8 cellular contexts compared by ENCODE assay signal in genomic region chr1:23403735-23404486, GRCh38. TPM values are rescaled to one million over a fixed set of nuclear protein-coding genes. Genes with fewer than 3 reads are reported as not detected.
A peak's percentile ranks its signal among the peaks of the same experiment; 100 is the strongest.
DNase-seq lines count a peak whose midpoint lies in the region; ATAC-seq and TF ChIP-seq lines count a peak whose summit lies in the region.

No MANE protein-coding gene starts in this region.

- no peaks in the 10 kb centered on the region for H3K36me3 ChIP-seq in SU-DHL-6 (ENCODE audit: low read length)
- peaks cover 6% of the 10 kb centered on the region for H3K36me3 ChIP-seq in adipocyte (ENCODE audit: control insufficient read depth, insufficient read depth, low read length, severe bottlenecking)
- H3K36me3 ChIP-seq in transverse colon, result peaks cover 0 to 8% (median 3%) of the 10 kb centered on the region in 4 donors

- CTCF ChIA-PET in GM10248 (lab: Yijun Ruan, JAX), result interaction anchor here (0.7 to 3.7 kb wide), 25 partner anchors 9 to 432 kb away, joined by 3 to 31 read pairs (median 4); partner anchors contain the start of gene LACTBL1

- no peak overlapping the region for H2AFZ ChIP-seq in SU-DHL-6 (ENCODE audit: low read depth, low read length, severe bottlenecking)

- H3K27me3 ChIP-seq in SU-DHL-6 (ENCODE audit: low read length) (no peaks in the 10 kb centered on the region), adipocyte (replicated peaks; ENCODE audit: control insufficient read depth, insufficient read depth, low read length) (no peaks in the 10 kb centered on the region), transverse colon (no peaks in the 10 kb centered on the region)

- intact Hi-C loops in cardiac septum (cut with DNase I), result loop anchor here (2.0 to 5.0 kb wide), 3 partner anchors 35 to 122 kb away; partner anchors contain the start of genes HNRNPR and ZNF436
- intact Hi-C loops in transverse colon (cut with DNase I; ENCODE audit: low total_unique reads), result no loop called here

- TF ChIP-seq POLR2A in transverse colon (IDR thresholded peaks at IDR 0.05), result no peak

- DNase-seq in GM10248 (ENCODE audit: extremely low spot score), result peak; percentile 83
- peak; percentile 97 for DNase-seq in NCI-H128 (lab: John Stamatoyannopoulos, UW; ENCODE audit: unreplicated experiment)
- peak; percentile 92 for DNase-seq in adipocyte (ENCODE audit: low read depth)
- peak; percentile 94 for DNase-seq in cardiac septum (ENCODE audit: low spot score)
- DNase-seq in pons (ENCODE audit: low spot score), result peak; percentile 72
- DNase-seq in transverse colon, result peak; percentile 93

- TF ChIP-seq EP300 in transverse colon (IDR thresholded peaks at IDR 0.05; ENCODE audit: low read depth), result no peak

- TF ChIP-seq CTCF in GM10248 (IDR thresholded peaks at IDR 0.05; ENCODE audit: control extremely low read depth, extremely low read depth, low read depth, missing control alignments) (peak; percentile 96), SU-DHL-6 (IDR thresholded peaks at IDR 0.05; ENCODE audit: insufficient read depth, low read length, poor library complexity, severe bottlenecking) (peak; percentile 92), transverse colon (IDR thresholded peaks at IDR 0.05) (peak; percentile 94 to 96 (median 95))

- no peak overlapping the region for H3K27ac ChIP-seq in SU-DHL-6 (ENCODE audit: low read depth, low read length)
- H3K27ac ChIP-seq in transverse colon, result peak overlapping the region; percentile 64 to 86 (median 80)

- ATAC-seq in HG02981 (IDR thresholded peaks at IDR 0.05; ENCODE audit: unreplicated experiment), result no peak

- no peaks in the 10 kb centered on the region for H4K20me1 ChIP-seq in SU-DHL-6 (ENCODE audit: low read depth, low read length)

- in situ Hi-C loops in transverse colon (cut with MboI; ENCODE audit: low pct_ligation_motif_present in 1 of 4, low pct_unique_long_range_greater_than_20kb in 1 of 4, low sequenced_read_pairs in 3 of 4), result no loop called here

- no peaks in the 10 kb centered on the region for H3K79me2 ChIP-seq in SU-DHL-6 (ENCODE audit: insufficient read depth, low read length)

- H3K4me1 ChIP-seq in adipocyte (ENCODE audit: control insufficient read depth, insufficient read depth, low read length) (peaks cover 46% of the 10 kb centered on the region), transverse colon (peaks cover 23 to 35% (median 26%) of the 10 kb centered on the region in 4 donors)

- H3K9me2 ChIP-seq in SU-DHL-6 (replicated peaks; ENCODE audit: insufficient read depth, low read length), result no peaks in the 10 kb centered on the region

- POLR2A ChIA-PET in GM10248 (lab: Yijun Ruan, JAX), result no interaction called here

- H3K4me2 ChIP-seq in SU-DHL-6 (ENCODE audit: low read depth, low read length, poor library complexity, severe bottlenecking), result no peak overlapping the region

- H3K9ac ChIP-seq in SU-DHL-6 (ENCODE audit: low read length) (no peak overlapping the region), adipocyte (ENCODE audit: low read length) (peak overlapping the region; percentile 48)

- 10 to 24% methylated on average over 3 to 19 of the region's 19 CpGs for WGBS in transverse colon (ENCODE audit: low coverage in 1 of 2), 2 donors

- H3K4me3 ChIP-seq in SU-DHL-6 (ENCODE audit: insufficient read depth, low read length, poor library complexity, severe bottlenecking) (no peak overlapping the region), adipocyte (ENCODE audit: low read length) (no peak overlapping the region), transverse colon (peak overlapping the region in 1 of 4 donors; percentile 12)

- H3K9me3 ChIP-seq in SU-DHL-6 (ENCODE audit: insufficient read depth, low read length) (no peaks in the 10 kb centered on the region), adipocyte (ENCODE audit: control insufficient read depth, low read length) (no peaks in the 10 kb centered on the region), transverse colon (no peaks in the 10 kb centered on the region)

- no peaks in the 10 kb centered on the region for H3F3A ChIP-seq in SU-DHL-6 (ENCODE audit: insufficient read depth)

RNA-seq across cellular contexts. Expression of gene TCEA3, which starts 20.6 kb away (rescaled TPM):
- total RNA-seq in cardiac septum (46.0 TPM), transverse colon (100 to 1,000 TPM; 137 to 761 (median 198) TPM)

RNA-seq across cellular contexts. Expression of gene ZNF436, which starts 34.3 kb away (rescaled TPM):
- total RNA-seq in cardiac septum, result 19.8 TPM
- total RNA-seq in transverse colon, result 100 to 1,000 TPM in 1 of 4 donors, 10 to 100 TPM in 3; 12.5 to 125 (median 12.9) TPM

RNA-seq across cellular contexts. Expression of gene HNRNPR, which starts 59.8 kb away (rescaled TPM):
- total RNA-seq in cardiac septum, result 67.3 TPM
- 100 to 1,000 TPM in 1 of 4 donors, 10 to 100 TPM in 3; 13.5 to 120 (median 60.8) TPM for total RNA-seq in transverse colon
